Comparison of ENCODE assay signal across 1 cellular context in genomic region chr2:46942891-46943626, GRCh38.
TF ChIP-seq lines count a peak whose summit lies in the region.

No MANE protein-coding gene starts in this region.

TF ChIP-seq in GM23338, 12 proteins besides CTCF, POLR2A, EP300 and RAD21 (continued from another document):
- no peak for TF ChIP-seq ETS1 (IDR thresholded peaks at IDR 0.05)
- no peak for TF ChIP-seq REST (IDR thresholded peaks at IDR 0.05; ENCODE audit: unreplicated experiment)
- TF ChIP-seq STAT1 (IDR thresholded peaks at IDR 0.05; ENCODE audit: unreplicated experiment), result no peak
- TF ChIP-seq EZH2phosphoT487 (IDR thresholded peaks at IDR 0.05; ENCODE audit: unreplicated experiment), result no peak
- no peak for TF ChIP-seq ZNF114 (CRISPR knock-in tag; IDR thresholded peaks at IDR 0.05)
- no peak for TF ChIP-seq JUNB (IDR thresholded peaks at IDR 0.05; ENCODE audit: unreplicated experiment)
